17 cellular contexts compared by ENCODE assay signal in the genomic region with DNA sequence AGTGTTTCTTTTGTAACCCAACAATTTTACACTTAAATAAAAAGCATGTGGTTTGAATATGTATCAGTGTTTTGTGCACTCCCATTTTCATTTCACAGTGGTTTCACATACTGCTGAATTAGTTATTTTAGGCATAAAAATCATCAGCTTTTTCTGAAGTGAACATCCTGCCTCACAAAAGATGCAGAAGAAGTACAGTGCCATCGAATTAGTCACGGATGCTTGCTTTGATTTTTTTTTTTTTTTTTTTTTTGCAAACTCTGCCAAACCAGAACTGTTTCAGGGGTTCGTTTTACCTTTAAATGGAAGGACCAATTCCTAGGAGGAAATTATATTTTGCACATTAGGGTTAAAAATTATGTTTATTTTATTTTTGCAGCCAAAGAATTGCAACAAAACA.
"Had no signal": no experiment of that assay in that cellular context is flagged by ENCODE, and none has a peak within 500 bp of the region (broad histone marks: within the 10 kb centered on the region; RNA-seq: fewer than 3 reads in every experiment).

No MANE protein-coding gene starts in this region.

- H3K27me3 ChIP-seq: ascending aorta, right atrium auricular region, tibial artery had no signal

- H3K4me3 ChIP-seq: ascending aorta, lung, right atrium auricular region, tibial artery had no signal

- H3K4me1 ChIP-seq: ascending aorta, right atrium auricular region, tibial artery had no signal

- ATAC-seq: activated T-cell treated with anti-CD3 and anti-CD28 coated beads, Interleukin-2, amount 50 U/mL, for 72 hours; left lobe of liver; natural killer cell treated with Interleukin-12 subunit alpha and Interleukin-12 subunit beta and Interleukin-15 and Interleukin-18, amount 100 ng/mL, for 72 hours had no signal

- DNase-seq: activated CD4-positive, alpha-beta T cell treated with anti-CD3 and anti-CD28 coated beads, Interleukin-2, amount 50 U/mL, for 4 hours; activated effector memory CD4-positive, alpha-beta T cell treated with anti-CD3 and anti-CD28 coated beads, Interleukin-2, amount 50 U/mL, for 16 hours; activated T-cell treated with anti-CD3 and anti-CD28 coated beads, Interleukin-2, amount 50 U/mL, for 72 hours; cerebellar nuclear complex; cortex of kidney; erythroblast; kidney; occipital lobe; stimulated activated CD4-positive, alpha-beta T cell treated with anti-CD3 and anti-CD28 coated beads, Interleukin-12 subunit alpha, Interleukin-12 subunit beta, amount 100 ng/mL, for 4 hours; stimulated activated CD4-positive, alpha-beta T cell treated with anti-CD3 and anti-CD28 coated beads, Interleukin-1b, Interleukin-23, amount 100 ng/mL, for 48 hours; stimulated activated naive CD4-positive, alpha-beta T cell treated with Interleukin-2 at 50 U/mL for 16 hours; tibial artery had no signal

- H3K36me3 ChIP-seq: ascending aorta, right atrium auricular region, tibial artery had no signal

- H3K27ac ChIP-seq: ascending aorta, right atrium auricular region, tibial artery had no signal

- H3K9me3 ChIP-seq: ascending aorta, right atrium auricular region, tibial artery had no signal
